ENCODE assay signal across 9 cellular contexts in the genomic region with DNA sequence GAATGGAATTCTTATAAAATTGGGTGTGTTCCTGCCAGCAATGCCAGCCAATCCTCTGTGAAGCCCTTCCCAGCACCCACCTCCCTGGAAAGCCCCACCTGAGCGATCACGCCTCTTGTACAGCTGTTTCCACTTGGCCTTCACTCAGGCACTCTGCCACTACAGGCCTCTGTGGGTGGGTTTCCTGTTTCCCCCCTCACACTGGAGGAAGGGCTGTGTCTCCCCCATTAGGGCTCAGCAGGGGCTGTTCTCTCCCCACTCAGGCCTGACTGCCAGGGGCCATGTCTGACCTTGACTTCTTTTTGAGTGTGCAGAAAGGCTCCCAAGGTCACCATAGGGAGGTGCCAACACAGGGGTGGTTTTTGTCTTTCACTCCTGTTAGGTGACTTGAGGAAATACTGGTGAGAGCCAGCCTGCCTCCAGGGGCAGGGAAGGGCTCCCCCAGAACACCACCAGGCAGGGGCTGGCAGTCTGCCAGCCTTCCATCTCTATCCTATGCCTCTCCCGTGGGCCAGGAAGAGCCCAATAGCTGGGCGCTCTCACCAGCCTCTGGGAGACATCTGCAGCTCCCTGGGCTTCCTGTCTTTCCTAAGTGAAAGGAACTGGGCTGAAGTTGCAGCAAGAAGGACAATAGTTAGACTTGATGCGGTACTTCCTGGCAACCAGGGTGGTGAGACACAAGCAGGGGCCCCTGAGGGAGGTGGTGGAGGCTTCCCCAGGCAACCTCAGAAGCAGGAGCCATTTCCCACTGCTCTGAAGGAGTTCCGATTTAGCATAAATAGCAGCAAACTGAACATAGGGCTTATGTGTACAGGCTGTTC. TPM values are rescaled to one million over a fixed set of nuclear protein-coding genes. Genes with fewer than 3 reads are reported as not detected.
DNase-seq lines count a peak whose midpoint lies in the region; ATAC-seq and TF ChIP-seq lines count a peak whose summit lies in the region.
"Had no signal": no experiment of that assay in that cellular context is flagged by ENCODE, and none has a peak within 500 bp of the region (broad histone marks: within the 10 kb centered on the region; RNA-seq: fewer than 3 reads in every experiment).

No MANE protein-coding gene starts in this region.

- peaks cover 12% of the 10 kb centered on the region for H3K4me1 Mint-ChIP-seq in WTC11

- H3K4me3 ChIP-seq in suprapubic skin: no peak overlapping the region

- TF ChIP-seq POLR2A in suprapubic skin (IDR thresholded peaks at IDR 0.05): no peak

- no peak for TF ChIP-seq EP300 in suprapubic skin (IDR thresholded peaks at IDR 0.05)

- peaks cover 29% of the 10 kb centered on the region for H3K4me1 ChIP-seq in suprapubic skin

- 29% methylated on average over 6 of the region's 6 CpGs for WGBS in suprapubic skin

- POLR2A ChIA-PET in WTC11 (lab: Charles Lee): interaction anchor here (0.6 kb wide), 1 partner anchor 169 kb away, joined by 3 read pairs; no protein-coding TSS in a partner anchor

- peaks cover 2% of the 10 kb centered on the region; the same call in 1 of the 2 replicates for H3K27me3 Mint-ChIP-seq in WTC11 (ENCODE audit: low read depth)

- H3K36me3 Mint-ChIP-seq in WTC11: no peaks in the 10 kb centered on the region

- H3K27ac Mint-ChIP-seq in WTC11: no peak overlapping the region

- TF ChIP-seq CTCF in WTC11 (IDR thresholded peaks at IDR 0.05): no peak
- TF ChIP-seq CTCF in suprapubic skin (IDR thresholded peaks at IDR 0.05): no peak

- no peak overlapping the region for H3K4me3 Mint-ChIP-seq in WTC11

- no peaks in the 10 kb centered on the region for H3K36me3 ChIP-seq in suprapubic skin

- no peaks in the 10 kb centered on the region for H3K9me3 Mint-ChIP-seq in WTC11

- peak; percentile 18 to 46 for DNase-seq in NCI-H2081 (lab: John Stamatoyannopoulos, UW)
- DNase-seq in NCI-H2081 treated with DMSO at 0.1 percent for 48 hours (lab: John Stamatoyannopoulos, UW): no peak
- DNase-seq in WTC11 (ENCODE audit: low spot score): peak; percentile 1
- DNase-seq in islet precursor cell: peak; percentile 41
- peak; percentile 65 to 80 for DNase-seq in suprapubic skin (ENCODE audit: low spot score in 2 of 2)
- DNase-seq in cerebellum (ENCODE audit: low spot score): no peak
- no peak for DNase-seq in kidney glomerular epithelial cell (lab: John Stamatoyannopoulos, UW)
- DNase-seq: foreskin fibroblast had no signal

- H3K27ac ChIP-seq in suprapubic skin: peak overlapping the region; percentile 72

- CTCF ChIA-PET in WTC11 (lab: Charles Lee): interaction anchor here (1.0 to 2.8 kb wide), 7 partner anchors 10 to 353 kb away, joined by 3 to 17 read pairs (median 6); no protein-coding TSS in a partner anchor

- ATAC-seq in WTC11: no peak
- ATAC-seq in HG03378 (IDR thresholded peaks at IDR 0.05; ENCODE audit: unreplicated experiment): no peak

- no peaks in the 10 kb centered on the region for H3K9me3 ChIP-seq in suprapubic skin

- H3K27me3 ChIP-seq in suprapubic skin: peaks cover 16% of the 10 kb centered on the region

TF ChIP-seq in WTC11, 78 proteins besides CTCF, POLR2A, EP300 and RAD21 (continues in another document):
- TF ChIP-seq NFE2L1 (CRISPR knock-in tag; IDR thresholded peaks at IDR 0.05) (no peak), ZBTB21 (CRISPR knock-in tag; IDR thresholded peaks at IDR 0.05; ENCODE audit: borderline replicate concordance) (no peak), PRDM15 (CRISPR knock-in tag; IDR thresholded peaks at IDR 0.05) (no peak), ZNF423 (CRISPR knock-in tag; IDR thresholded peaks at IDR 0.05) (no peak), ETV6 (CRISPR knock-in tag; IDR thresholded peaks at IDR 0.05) (no peak), MXD4 (CRISPR knock-in tag; IDR thresholded peaks at IDR 0.05; ENCODE audit: borderline replicate concordance) (no peak), JUN (CRISPR knock-in tag; IDR thresholded peaks at IDR 0.05) (no peak), RORB (CRISPR knock-in tag; IDR thresholded peaks at IDR 0.05) (no peak), IRF1 (CRISPR knock-in tag; IDR thresholded peaks at IDR 0.05) (no peak), ZMAT4 (CRISPR knock-in tag; IDR thresholded peaks at IDR 0.05) (no peak), ZNF232 (CRISPR knock-in tag; IDR thresholded peaks at IDR 0.05) (no peak), NFYB (CRISPR knock-in tag; conservative IDR thresholded peaks at IDR 0.05; ENCODE audit: low read depth) (no peak)
- TF ChIP-seq, protein P1, sequence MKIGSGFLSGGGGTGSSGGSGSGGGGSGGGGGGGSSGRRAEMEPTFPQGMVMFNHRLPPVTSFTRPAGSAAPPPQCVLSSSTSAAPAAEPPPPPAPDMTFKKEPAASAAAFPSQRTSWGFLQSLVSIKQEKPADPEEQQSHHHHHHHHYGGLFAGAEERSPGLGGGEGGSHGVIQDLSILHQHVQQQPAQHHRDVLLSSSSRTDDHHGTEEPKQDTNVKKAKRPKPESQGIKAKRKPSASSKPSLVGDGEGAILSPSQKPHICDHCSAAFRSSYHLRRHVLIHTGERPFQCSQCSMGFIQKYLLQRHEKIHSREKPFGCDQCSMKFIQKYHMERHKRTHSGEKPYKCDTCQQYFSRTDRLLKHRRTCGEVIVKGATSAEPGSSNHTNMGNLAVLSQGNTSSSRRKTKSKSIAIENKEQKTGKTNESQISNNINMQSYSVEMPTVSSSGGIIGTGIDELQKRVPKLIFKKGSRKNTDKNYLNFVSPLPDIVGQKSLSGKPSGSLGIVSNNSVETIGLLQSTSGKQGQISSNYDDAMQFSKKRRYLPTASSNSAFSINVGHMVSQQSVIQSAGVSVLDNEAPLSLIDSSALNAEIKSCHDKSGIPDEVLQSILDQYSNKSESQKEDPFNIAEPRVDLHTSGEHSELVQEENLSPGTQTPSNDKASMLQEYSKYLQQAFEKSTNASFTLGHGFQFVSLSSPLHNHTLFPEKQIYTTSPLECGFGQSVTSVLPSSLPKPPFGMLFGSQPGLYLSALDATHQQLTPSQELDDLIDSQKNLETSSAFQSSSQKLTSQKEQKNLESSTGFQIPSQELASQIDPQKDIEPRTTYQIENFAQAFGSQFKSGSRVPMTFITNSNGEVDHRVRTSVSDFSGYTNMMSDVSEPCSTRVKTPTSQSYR (CRISPR knock-in tag; IDR thresholded peaks at IDR 0.05): no peak
- TF ChIP-seq, protein P2, sequence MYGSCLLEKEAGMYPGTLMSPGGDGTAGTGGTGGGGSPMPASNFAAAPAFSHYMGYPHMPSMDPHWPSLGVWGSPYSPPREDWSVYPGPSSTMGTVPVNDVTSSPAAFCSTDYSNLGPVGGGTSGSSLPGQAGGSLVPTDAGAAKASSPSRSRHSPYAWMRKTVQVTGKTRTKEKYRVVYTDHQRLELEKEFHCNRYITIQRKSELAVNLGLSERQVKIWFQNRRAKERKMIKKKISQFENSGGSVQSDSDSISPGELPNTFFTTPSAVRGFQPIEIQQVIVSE (CRISPR knock-in tag; IDR thresholded peaks at IDR 0.05; ENCODE audit: borderline replicate concordance): no peak
- TF ChIP-seq, protein P3, sequence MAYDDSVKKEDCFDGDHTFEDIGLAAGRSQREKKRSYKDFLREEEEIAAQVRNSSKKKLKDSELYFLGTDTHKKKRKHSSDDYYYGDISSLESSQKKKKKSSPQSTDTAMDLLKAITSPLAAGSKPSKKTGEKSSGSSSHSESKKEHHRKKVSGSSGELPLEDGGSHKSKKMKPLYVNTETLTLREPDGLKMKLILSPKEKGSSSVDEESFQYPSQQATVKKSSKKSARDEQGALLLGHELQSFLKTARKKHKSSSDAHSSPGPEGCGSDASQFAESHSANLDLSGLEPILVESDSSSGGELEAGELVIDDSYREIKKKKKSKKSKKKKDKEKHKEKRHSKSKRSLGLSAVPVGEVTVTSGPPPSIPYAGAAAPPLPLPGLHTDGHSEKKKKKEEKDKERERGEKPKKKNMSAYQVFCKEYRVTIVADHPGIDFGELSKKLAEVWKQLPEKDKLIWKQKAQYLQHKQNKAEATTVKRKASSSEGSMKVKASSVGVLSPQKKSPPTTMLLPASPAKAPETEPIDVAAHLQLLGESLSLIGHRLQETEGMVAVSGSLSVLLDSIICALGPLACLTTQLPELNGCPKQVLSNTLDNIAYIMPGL (CRISPR knock-in tag; IDR thresholded peaks at IDR 0.05): no peak

RNA-seq across cellular contexts. Expression of gene ELK4, which starts 49.1 kb away (rescaled TPM):
- total RNA-seq in WTC11 (2021) (34.4 to 39.0 TPM (median 37.5 TPM) in 3 replicates), suprapubic skin (10 to 100 TPM; 30.9 to 52.6 (median 43.8) TPM), cerebellum (17.3 TPM)

Comparison
In these comparisons a context has a peak if more than half of its experiments do, and no peak if none do; other contexts are left out.
1. DNase-seq: peak in NCI-H2081 (2 of 2), WTC11 (single experiment), islet precursor cell (single experiment) and suprapubic skin (2 of 2); none in NCI-H2081 treated with DMSO at 0.1 percent for 48 hours (single experiment), cerebellum (single experiment) and kidney glomerular epithelial cell (single experiment).